25 cellular contexts compared by ENCODE assay signal in genomic region chr3:28606283-28606682, GRCh38.
DNase-seq lines count a peak whose midpoint lies in the region; ATAC-seq, FAIRE-seq and TF ChIP-seq lines count a peak whose summit lies in the region.
"Had no signal": no experiment of that assay in that cellular context is flagged by ENCODE, and none has a peak within 500 bp of the region (broad histone marks: within the 10 kb centered on the region; RNA-seq: fewer than 3 reads in every experiment).

No MANE protein-coding gene starts in this region.

- no peaks in the 10 kb centered on the region for H3K27me3 Mint-ChIP-seq in GM23338 (ENCODE audit: insufficient read depth, low read depth, poor library complexity)
- H3K27me3 Mint-ChIP-seq: B cell; CD4-positive, alpha-beta T cell had no signal

- H4K91ac ChIP-seq in H1 (replicated peaks; ENCODE audit: insufficient read length, low read length), result no peak overlapping the region

- no peaks in the 10 kb centered on the region for H3K36me3 ChIP-seq in GM23338 (ENCODE audit: insufficient read depth)
- H3K36me3 ChIP-seq in NT2/D1 (ENCODE audit: insufficient read depth, insufficient read length, low read length), result no peaks in the 10 kb centered on the region
- H3K36me3 ChIP-seq in H1 (ENCODE audit: control insufficient read depth in 2 of 4, insufficient read depth in 4 of 4, low read length in 3 of 4), result no peaks in the 10 kb centered on the region
- H3K36me3 ChIP-seq in small intestine (ENCODE audit: control insufficient read depth in 2 of 2, insufficient read depth in 2 of 2, low read length in 2 of 2), result no peaks in the 10 kb centered on the region
- H3K36me3 ChIP-seq: BLaER1 treated with 17β-estradiol and CSF1 and Interleukin-3, amounts not matched to agents 10 nM and 100 nM had no signal

- H4K5ac ChIP-seq in H1 (ENCODE audit: insufficient read length, low read depth, low read length), result no peak overlapping the region

- no peak overlapping the region for H3K18ac ChIP-seq in H1 (ENCODE audit: extremely low read depth, low read length)

- H3K23ac ChIP-seq in H1 (ENCODE audit: insufficient read length), result no peak overlapping the region

- H3K9ac ChIP-seq in NT2/D1 (ENCODE audit: insufficient read length, low read depth), result no peak overlapping the region
- H3K9ac ChIP-seq in H1 (replicated peaks in 1 of 4; ENCODE audit: extremely low read depth in 1 of 4, low read depth in 3 of 4, low read length in 3 of 4), result no peak overlapping the region
- H3K9ac ChIP-seq: BLaER1 treated with 17β-estradiol and CSF1 and Interleukin-3, amounts not matched to agents 10 nM and 100 nM had no signal

- H3K36me3 Mint-ChIP-seq in GM23338 (ENCODE audit: low read depth), result no peaks in the 10 kb centered on the region
- H3K36me3 Mint-ChIP-seq: CD8-positive, alpha-beta T cell had no signal

- no peak overlapping the region for H3K4me3 Mint-ChIP-seq in GM23338
- H3K4me3 Mint-ChIP-seq: B cell; CD4-positive, alpha-beta T cell; CD8-positive, alpha-beta T cell had no signal

- no peaks in the 10 kb centered on the region for H3K79me1 ChIP-seq in H1 (ENCODE audit: low read depth, low read length)

- H3K4me3 ChIP-seq in GM23338, result no peak overlapping the region
- H3K4me3 ChIP-seq in NT2/D1 (ENCODE audit: insufficient read length, low read depth), result no peak overlapping the region
- H3K4me3 ChIP-seq in H1 (ENCODE audit: extremely low read depth in 1 of 4, insufficient read depth in 2 of 4, low read depth in 3 of 4, low read length in 4 of 4), result no peak overlapping the region
- no peak overlapping the region for H3K4me3 ChIP-seq in small intestine (ENCODE audit: low read depth in 1 of 2, low read length in 2 of 2)
- H3K4me3 ChIP-seq in coronary artery, result no peak overlapping the region
- H3K4me3 ChIP-seq: A549; BLaER1 treated with 17β-estradiol and CSF1 and Interleukin-3, amounts not matched to agents 10 nM and 100 nM had no signal

- H3K4me1 ChIP-seq in GM23338 (ENCODE audit: insufficient read depth), result peaks cover 37% of the 10 kb centered on the region
- no peaks in the 10 kb centered on the region for H3K4me1 ChIP-seq in NT2/D1 (ENCODE audit: insufficient read depth, insufficient read length)
- H3K4me1 ChIP-seq in H1 (replicated peaks in 1 of 4; ENCODE audit: control insufficient read depth in 3 of 4, insufficient read depth in 4 of 4, low read length in 3 of 4), result no peaks in the 10 kb centered on the region; a peak in 1 of 7 replicates
- H3K4me1 ChIP-seq in small intestine (ENCODE audit: control insufficient read depth in 2 of 2, insufficient read depth in 1 of 2, low read depth in 1 of 2, low read length in 1 of 2), result no peaks in the 10 kb centered on the region
- H3K4me1 ChIP-seq: A549; BLaER1 treated with 17β-estradiol and CSF1 and Interleukin-3, amounts not matched to agents 10 nM and 100 nM; Caco-2 had no signal

- H2AFZ ChIP-seq in GM23338 (no peak overlapping the region), H1 (ENCODE audit: low read length) (no peak overlapping the region)

- CTCF ChIA-PET in H1 (lab: Charles Lee; ENCODE audit: partially characterized antibody), result interaction anchor here (1.0 kb wide), 1 partner anchor 11 kb away, joined by 5 read pairs; no protein-coding TSS in a partner anchor

- no peaks in the 10 kb centered on the region for H3K23me2 ChIP-seq in H1 (ENCODE audit: low read depth, low read length)

- TF ChIP-seq EP300 in H1 (IDR thresholded peaks at IDR 0.05; ENCODE audit: borderline replicate concordance in 1 of 2, low read depth in 2 of 2, low read length in 2 of 2), result no peak

- no peak overlapping the region for H2BK120ac ChIP-seq in H1 (replicated peaks; ENCODE audit: low read depth, low read length)

- no peak overlapping the region for H2BK15ac ChIP-seq in H1 (ENCODE audit: low read length)

- H3K9me3 ChIP-seq in NT2/D1 (ENCODE audit: insufficient read depth, low read length), result no peaks in the 10 kb centered on the region
- no peaks in the 10 kb centered on the region for H3K9me3 ChIP-seq in H1 (ENCODE audit: insufficient read depth in 2 of 2, low read depth in 1 of 2, low read length in 1 of 2)
- H3K9me3 ChIP-seq in small intestine (ENCODE audit: control insufficient read depth, low read depth), result no peaks in the 10 kb centered on the region
- H3K9me3 ChIP-seq: A549; BLaER1 treated with 17β-estradiol and CSF1 and Interleukin-3, amounts not matched to agents 10 nM and 100 nM; Caco-2 had no signal

- no peak overlapping the region for H3K56ac ChIP-seq in H1 (replicated peaks; ENCODE audit: insufficient read length, low read depth, low read length)

- no peaks in the 10 kb centered on the region for H3K9me3 Mint-ChIP-seq in GM23338
- H3K9me3 Mint-ChIP-seq: CD4-positive, alpha-beta T cell; CD8-positive, alpha-beta T cell had no signal

- no peak for TF ChIP-seq RAD21 in H1 (IDR thresholded peaks at IDR 0.05 in 1 of 2, conservative IDR thresholded peaks at IDR 0.05 in 1 of 2; ENCODE audit: low read depth in 2 of 2, low read length in 2 of 2)

- no peak overlapping the region for H4K8ac ChIP-seq in H1 (ENCODE audit: extremely low read depth, insufficient read depth, low read length)

- peaks cover 52% of the 10 kb centered on the region for H3K4me1 Mint-ChIP-seq in GM23338
- H3K4me1 Mint-ChIP-seq: B cell had no signal

- TF ChIP-seq CTCF in GM23338 (conservative IDR thresholded peaks at IDR 0.05; ENCODE audit: low read depth in 2 of 2) (no peak), H1 (IDR thresholded peaks at IDR 0.05; ENCODE audit: control extremely low read depth in 1 of 3, insufficient read depth in 1 of 3, low read depth in 1 of 3, low read length in 3 of 3) (no peak), coronary artery (IDR thresholded peaks at IDR 0.05) (no peak)

- H2BK5ac ChIP-seq in H1 (ENCODE audit: low read depth, low read length), result no peak overlapping the region

- H4K20me1 ChIP-seq in GM23338 (replicated peaks; ENCODE audit: insufficient read depth) (no peaks in the 10 kb centered on the region), H1 (replicated peaks in 1 of 2; ENCODE audit: control insufficient read depth in 1 of 2, insufficient read depth in 2 of 2, low read length in 2 of 2) (no peaks in the 10 kb centered on the region)
- H4K20me1 ChIP-seq: BLaER1 treated with 17β-estradiol and CSF1 and Interleukin-3, amounts not matched to agents 10 nM and 100 nM had no signal

- POLR2A ChIA-PET in H1 (lab: Charles Lee; ENCODE audit: partially characterized antibody), result no interaction called here

- ATAC-seq in GM23338 (peak; percentile 83), HG02642 (IDR thresholded peaks at IDR 0.05; ENCODE audit: poor library complexity, unreplicated experiment) (no peak), GM18858 (IDR thresholded peaks at IDR 0.05; ENCODE audit: unreplicated experiment) (no peak)
- ATAC-seq: A549; CD8-positive, alpha-beta T cell had no signal

- no peak overlapping the region for H2AK5ac ChIP-seq in H1 (ENCODE audit: low read depth, low read length)

- 0 out of 2 replicates have a peak overlapping the region, but pooled peaks have one; percentile 26 for H3K27ac ChIP-seq in GM23338 (ENCODE audit: low read depth)
- H3K27ac ChIP-seq in H1 (ENCODE audit: low read depth, low read length), result no peak overlapping the region
- H3K27ac ChIP-seq in small intestine (ENCODE audit: low read depth in 1 of 2, low read length in 1 of 2), result no peak overlapping the region
- no peak overlapping the region for H3K27ac ChIP-seq in coronary artery
- H3K27ac ChIP-seq: 22Rv1; A549; BLaER1 treated with 17β-estradiol and CSF1 and Interleukin-3, amounts not matched to agents 10 nM and 100 nM; C4-2B had no signal

- no peak overlapping the region for H3K14ac ChIP-seq in H1 (ENCODE audit: insufficient read length)

- no peaks in the 10 kb centered on the region for H3K9me2 ChIP-seq in GM23338 (ENCODE audit: insufficient read depth)

- peak; percentile 66 for FAIRE-seq in H1 (lab: Jason Lieb, UNC)
- FAIRE-seq in small intestine (lab: Jason Lieb, UNC), result no peak
- FAIRE-seq: A549, D721Med, G401.6, GM12892, GM18507, GM19239 had no signal

- H2BK20ac ChIP-seq in H1 (ENCODE audit: low read length), result no peak overlapping the region

- H3F3A ChIP-seq in GM23338 (replicated peaks; ENCODE audit: low read depth), result no peaks in the 10 kb centered on the region

- DNase-seq in GM23338 (ENCODE audit: low spot score) (peak; percentile 29), NT2/D1 (ENCODE audit: low read depth, low spot score) (peak; percentile 35), H1 (ENCODE audit: low read depth in 1 of 2, low spot score in 2 of 2) (no peak), iPS DF 19.7 (ENCODE audit: low read depth, low spot score) (peak; percentile 12), small intestine (no peak), coronary artery (ENCODE audit: low spot score) (no peak)
- DNase-seq: AML-193; Caco-2; Calu3; CD4-positive, alpha-beta T cell; CD8-positive, alpha-beta T cell; DMS79 treated with DMSO at 0.1 percent for 48 hours; GF-D8 had no signal

- H3K27ac Mint-ChIP-seq in GM23338, result peak overlapping the region; percentile 44; the same call in 1 of the 2 replicates
- H3K27ac Mint-ChIP-seq: B cell; CD4-positive, alpha-beta T cell; CD8-positive, alpha-beta T cell had no signal

- TF ChIP-seq POLR2A in H1 (IDR thresholded peaks at IDR 0.05; ENCODE audit: control extremely low read depth in 1 of 2, low read depth in 2 of 2, low read length in 2 of 2), result no peak

- 0 out of 2 replicates have a peak overlapping the region, but pooled peaks have one; percentile 9 for H3K4me2 ChIP-seq in GM23338
- no peak overlapping the region for H3K4me2 ChIP-seq in H1 (ENCODE audit: insufficient read depth in 1 of 2, low read depth in 2 of 2, low read length in 2 of 2)
- H3K4me2 ChIP-seq: A549; BLaER1 treated with 17β-estradiol and CSF1 and Interleukin-3, amounts not matched to agents 10 nM and 100 nM had no signal

- H3K79me2 ChIP-seq in GM23338 (replicated peaks; ENCODE audit: insufficient read depth), result no peaks in the 10 kb centered on the region; the same call in 1 of the 2 replicates
- no peaks in the 10 kb centered on the region for H3K79me2 ChIP-seq in H1 (ENCODE audit: control insufficient read depth in 1 of 2, insufficient read depth in 2 of 2, low read length in 2 of 2)

- no peak overlapping the region for H3K4ac ChIP-seq in H1 (replicated peaks; ENCODE audit: insufficient read length, low read depth, low read length)

- H3K27me3 ChIP-seq in GM23338 (ENCODE audit: insufficient read depth), result no peaks in the 10 kb centered on the region
- H3K27me3 ChIP-seq in NT2/D1 (ENCODE audit: insufficient read depth, insufficient read length), result no peaks in the 10 kb centered on the region
- H3K27me3 ChIP-seq in H1 (replicated peaks in 1 of 4; ENCODE audit: control insufficient read depth in 3 of 4, extremely low read depth in 1 of 4, insufficient read depth in 3 of 4, low read length in 3 of 4), result no peaks in the 10 kb centered on the region
- no peaks in the 10 kb centered on the region for H3K27me3 ChIP-seq in small intestine (ENCODE audit: control insufficient read depth in 2 of 2, insufficient read depth in 2 of 2, low read length in 2 of 2)
- H3K27me3 ChIP-seq: BLaER1 treated with 17β-estradiol and CSF1 and Interleukin-3, amounts not matched to agents 10 nM and 100 nM had no signal

- no peak overlapping the region for H2BK12ac ChIP-seq in H1 (ENCODE audit: low read depth, low read length)

- 61% methylated on average over 2 of the region's 2 CpGs; no CpG with 5 or more reads in 1 of the 2 experiments for WGBS in H1 (ENCODE audit: extremely low coverage in 1 of 2, insufficient coverage in 1 of 2, insufficient read length in 1 of 2, insufficient replicate concordance in 2 of 2, low coverage in 1 of 2, low lambda C conversion rate in 2 of 2, missing lambda C conversion rate in 1 of 2), 2 experiments
- 49 to 70% (median 50%) methylated on average over 2 of the region's 2 CpGs for WGBS in small intestine, 3 donors

Comparison
In these comparisons a context has a peak if more than half of its experiments do, and no peak if none do; other contexts are left out.
1. DNase-seq: peak in GM23338 (single experiment), NT2/D1 (single experiment) and iPS DF 19.7 (single experiment); none in H1 (0 of 2), small intestine (single experiment) and coronary artery (single experiment).